In genomic region chr15:51658664-51659063, GRCh38 we compare ENCODE assay signal across 30 cellular contexts. TPM values are rescaled to one million over a fixed set of nuclear protein-coding genes. Genes with fewer than 3 reads are reported as not detected.
A peak's percentile ranks its signal among the peaks of the same experiment; 100 is the strongest.
DNase-seq lines count a peak whose midpoint lies in the region; ATAC-seq, FAIRE-seq and TF ChIP-seq lines count a peak whose summit lies in the region.
"Had no signal": no experiment of that assay in that cellular context is flagged by ENCODE, and none has a peak within 500 bp of the region (broad histone marks: within the 10 kb centered on the region; RNA-seq: fewer than 3 reads in every experiment).

No MANE protein-coding gene starts in this region.

- H3K27me3 ChIP-seq in MM.1S (replicated peaks; ENCODE audit: insufficient read depth, low read length) (no peaks in the 10 kb centered on the region), H1 (replicated peaks in 1 of 4; ENCODE audit: control insufficient read depth in 3 of 4, extremely low read depth in 1 of 4, insufficient read depth in 3 of 4, low read length in 3 of 4) (no peaks in the 10 kb centered on the region)
- H3K27me3 ChIP-seq in CD8-positive, alpha-beta T cell (ENCODE audit: insufficient read depth, low read length), result no peaks in the 10 kb centered on the region
- H3K27me3 ChIP-seq: body of pancreas, esophagus muscularis mucosa had no signal

- no peak overlapping the region for H2BK120ac ChIP-seq in H1 (replicated peaks; ENCODE audit: low read depth, low read length)

- H4K91ac ChIP-seq in H1 (replicated peaks; ENCODE audit: insufficient read length, low read length), result no peak overlapping the region

- H3K9me2 ChIP-seq in MM.1S (replicated peaks; ENCODE audit: insufficient read depth, low read length), result no peaks in the 10 kb centered on the region

- H3K36me3 Mint-ChIP-seq in CD8-positive, alpha-beta T cell, result no peaks in the 10 kb centered on the region
- H3K36me3 Mint-ChIP-seq: CD4-positive, CD25-positive, alpha-beta regulatory T cell; WTC11 had no signal

- H2BK20ac ChIP-seq in H1 (ENCODE audit: low read length), result no peak overlapping the region

- no peak overlapping the region for H3K4ac ChIP-seq in H1 (replicated peaks; ENCODE audit: insufficient read length, low read depth, low read length)

- no peak for TF ChIP-seq RAD21 in H1 (IDR thresholded peaks at IDR 0.05 in 1 of 2, conservative IDR thresholded peaks at IDR 0.05 in 1 of 2; ENCODE audit: low read depth in 2 of 2, low read length in 2 of 2)

- H3K79me1 ChIP-seq in H1 (ENCODE audit: low read depth, low read length), result no peaks in the 10 kb centered on the region

- H3K56ac ChIP-seq in H1 (replicated peaks; ENCODE audit: insufficient read length, low read depth, low read length), result no peak overlapping the region

- H3K9me3 Mint-ChIP-seq in CD8-positive, alpha-beta T cell, result no peaks in the 10 kb centered on the region
- H3K9me3 Mint-ChIP-seq: activated naive CD8-positive, alpha-beta T cell treated with anti-CD3 and anti-CD28 coated beads, Interleukin-2, amount 50 U/mL, for 24 hours; T-helper 2 cell treated with Interferon-gamma antibody and Interleukin-4, amounts not matched to agents 5 μg/mL and 100 μg/mL, for 36 hours had no signal

- H3K27ac ChIP-seq in MM.1S (ENCODE audit: low read length), result no peak overlapping the region
- H3K27ac ChIP-seq in H1 (ENCODE audit: low read depth, low read length), result no peak overlapping the region
- H3K27ac ChIP-seq in CD8-positive, alpha-beta T cell (ENCODE audit: low read depth, low read length), result no peak overlapping the region
- H3K27ac ChIP-seq: body of pancreas, esophagus muscularis mucosa, KMS-11, SK-N-MC, skin epidermis had no signal

- no peak overlapping the region for H2AK5ac ChIP-seq in H1 (ENCODE audit: low read depth, low read length)

- no peak overlapping the region for H3K18ac ChIP-seq in H1 (ENCODE audit: extremely low read depth, low read length)

- no peaks in the 10 kb centered on the region for H3F3A ChIP-seq in MM.1S (ENCODE audit: insufficient read depth, low read length)

- no peak for TF ChIP-seq EP300 in H1 (IDR thresholded peaks at IDR 0.05; ENCODE audit: borderline replicate concordance in 1 of 2, low read depth in 2 of 2, low read length in 2 of 2)

- no peak for TF ChIP-seq CTCF in GM12865 (IDR thresholded peaks at IDR 0.05; ENCODE audit: insufficient read depth, low read depth, low read length, missing control alignments)
- TF ChIP-seq CTCF in MM.1S (IDR thresholded peaks at IDR 0.05; ENCODE audit: low read length), result no peak
- no peak for TF ChIP-seq CTCF in H1 (IDR thresholded peaks at IDR 0.05; ENCODE audit: control extremely low read depth in 1 of 3, insufficient read depth in 1 of 3, low read depth in 1 of 3, low read length in 3 of 3)
- TF ChIP-seq CTCF in CD8-positive, alpha-beta T cell (IDR thresholded peaks at IDR 0.05), result no peak

- no peaks in the 10 kb centered on the region for H3K27me3 Mint-ChIP-seq in CD8-positive, alpha-beta T cell (ENCODE audit: low read depth)
- H3K27me3 Mint-ChIP-seq: activated naive CD8-positive, alpha-beta T cell treated with anti-CD3 and anti-CD28 coated beads, Interleukin-2, amount 50 U/mL, for 24 hours had no signal

- CTCF ChIA-PET in H1 (lab: Charles Lee; ENCODE audit: partially characterized antibody), result interaction anchor here (1.3 to 6.9 kb wide), 2 partner anchors 8 to 118 kb away, joined by 4 to 63 read pairs; no protein-coding TSS in a partner anchor
- CTCF ChIA-PET in CD8-positive, alpha-beta T cell (lab: Charles Lee), result interaction anchor here (2.0 to 4.0 kb wide), 2 partner anchors 9 to 117 kb away, joined by 7 to 33 read pairs; no protein-coding TSS in a partner anchor

- no peak overlapping the region for H3K9ac ChIP-seq in MM.1S (ENCODE audit: low read length)
- H3K9ac ChIP-seq in H1 (replicated peaks in 1 of 4; ENCODE audit: extremely low read depth in 1 of 4, low read depth in 3 of 4, low read length in 3 of 4), result no peak overlapping the region
- H3K9ac ChIP-seq: KMS-11 had no signal

- peak overlapping the region; percentile 28; the same call in 1 of the 2 replicates for H3K4me2 ChIP-seq in MM.1S (ENCODE audit: low read depth, low read length)
- no peak overlapping the region for H3K4me2 ChIP-seq in H1 (ENCODE audit: insufficient read depth in 1 of 2, low read depth in 2 of 2, low read length in 2 of 2)
- H3K4me2 ChIP-seq: KMS-11 had no signal

- peak; percentile 39 for FAIRE-seq in H1 (lab: Jason Lieb, UNC)
- FAIRE-seq: frontal cortex, keratinocyte, RCC 7860, urothelium cell line had no signal

- no peaks in the 10 kb centered on the region for H3K36me3 ChIP-seq in MM.1S (replicated peaks; ENCODE audit: insufficient read depth, low read length)
- no peaks in the 10 kb centered on the region for H3K36me3 ChIP-seq in H1 (ENCODE audit: control insufficient read depth in 2 of 4, insufficient read depth in 4 of 4, low read length in 3 of 4)
- no peaks in the 10 kb centered on the region for H3K36me3 ChIP-seq in CD8-positive, alpha-beta T cell (ENCODE audit: insufficient read depth, low read length)
- H3K36me3 ChIP-seq: esophagus muscularis mucosa had no signal

- no peak for ATAC-seq in CD8-positive, alpha-beta T cell
- ATAC-seq: activated naive CD8-positive, alpha-beta T cell treated with anti-CD3 and anti-CD28 coated beads, Interleukin-2, amount 50 U/mL, for 24 hours; body of pancreas; WTC11 had no signal

- intact Hi-C loops in CD8-positive, alpha-beta T cell (cut with DNase I, micrococcal nuclease), result loop anchor here in 1 of 2 experiments (5.0 kb wide), 1 partner anchor 229 kb away; no protein-coding TSS in a partner anchor

- H2AFZ ChIP-seq in MM.1S (ENCODE audit: low read length), result 0 out of 2 replicates have a peak overlapping the region, but pooled peaks have one; percentile 2
- H2AFZ ChIP-seq in H1 (ENCODE audit: low read length), result no peak overlapping the region

- no peak overlapping the region for H4K8ac ChIP-seq in H1 (ENCODE audit: extremely low read depth, insufficient read depth, low read length)

- H3K4me3 ChIP-seq in GM12865 (ENCODE audit: low read depth, low read length), result no peak overlapping the region
- peak overlapping the region; percentile 4; the same call in 1 of the 2 replicates for H3K4me3 ChIP-seq in MM.1S (ENCODE audit: low read length)
- no peak overlapping the region for H3K4me3 ChIP-seq in H1 (ENCODE audit: extremely low read depth in 1 of 4, insufficient read depth in 2 of 4, low read depth in 3 of 4, low read length in 4 of 4)
- no peak overlapping the region for H3K4me3 ChIP-seq in CD8-positive, alpha-beta T cell (ENCODE audit: low read depth, low read length)
- H3K4me3 ChIP-seq: body of pancreas, esophagus muscularis mucosa, lung, SK-N-MC, skin epidermis had no signal

- POLR2A ChIA-PET in H1 (lab: Charles Lee; ENCODE audit: partially characterized antibody), result no interaction called here
- POLR2A ChIA-PET in CD8-positive, alpha-beta T cell (lab: Charles Lee), result no interaction called here

- H3K79me2 ChIP-seq in MM.1S (ENCODE audit: low read length), result no peaks in the 10 kb centered on the region
- no peaks in the 10 kb centered on the region for H3K79me2 ChIP-seq in H1 (ENCODE audit: control insufficient read depth in 1 of 2, insufficient read depth in 2 of 2, low read length in 2 of 2)

- peak; percentile 5 for DNase-seq in GM12865 (ENCODE audit: low read depth)
- peak; percentile 76 for DNase-seq in MM.1S
- peak; percentile 74 for DNase-seq in NOMO-1 treated with DMSO at 0.1 percent for 48 hours (lab: John Stamatoyannopoulos, UW; ENCODE audit: unreplicated experiment)
- DNase-seq in H1 (ENCODE audit: low read depth in 1 of 2, low spot score in 2 of 2), result no peak
- DNase-seq in iPS-NIHi7 (ENCODE audit: extremely low spot score), result no peak
- DNase-seq in CD8-positive, alpha-beta T cell, result no peak
- no peak for DNase-seq in NCI-H524 (lab: John Stamatoyannopoulos, UW)
- DNase-seq: activated CD4-positive, alpha-beta T cell treated with anti-CD3 and anti-CD28 coated beads, Interleukin-2, amount 50 U/mL, for 4 hours; activated effector memory CD4-positive, alpha-beta T cell treated with anti-CD3 and anti-CD28 coated beads, Interleukin-2, amount 50 U/mL, for 16 hours; activated naive CD8-positive, alpha-beta T cell treated with anti-CD3 and anti-CD28 coated beads, Interleukin-2, amount 50 U/mL, for 24 hours; body of pancreas; DMS53; effector CD4-positive, alpha-beta T cell; GF-D8; NCI-H1417 treated with DMSO at 0.1 percent for 48 hours; stimulated activated CD4-positive, alpha-beta T cell treated with anti-CD3 and anti-CD28 coated beads, Interleukin-1b, Interleukin-23, amount 100 ng/mL, for 48 hours; substantia nigra had no signal

- H4K20me1 ChIP-seq in MM.1S (ENCODE audit: insufficient read depth, low read length) (no peaks in the 10 kb centered on the region), H1 (replicated peaks in 1 of 2; ENCODE audit: control insufficient read depth in 1 of 2, insufficient read depth in 2 of 2, low read length in 2 of 2) (no peaks in the 10 kb centered on the region)

- no peaks in the 10 kb centered on the region for H3K9me3 ChIP-seq in MM.1S (replicated peaks; ENCODE audit: insufficient read depth, low read length)
- H3K9me3 ChIP-seq in H1 (ENCODE audit: insufficient read depth in 2 of 2, low read depth in 1 of 2, low read length in 1 of 2), result no peaks in the 10 kb centered on the region
- no peaks in the 10 kb centered on the region for H3K9me3 ChIP-seq in CD8-positive, alpha-beta T cell (ENCODE audit: low read length)
- H3K9me3 ChIP-seq: body of pancreas, esophagus muscularis mucosa had no signal

- no peak overlapping the region for H3K4me3 Mint-ChIP-seq in CD8-positive, alpha-beta T cell
- H3K4me3 Mint-ChIP-seq: activated naive CD8-positive, alpha-beta T cell treated with anti-CD3 and anti-CD28 coated beads, Interleukin-2, amount 50 U/mL, for 24 hours; CD4-positive, CD25-positive, alpha-beta regulatory T cell; T-helper 2 cell treated with Interferon-gamma antibody and Interleukin-4, amounts not matched to agents 5 μg/mL and 100 μg/mL, for 36 hours; WTC11 had no signal

- no peak overlapping the region for H3K23ac ChIP-seq in H1 (ENCODE audit: insufficient read length)

- H3K23me2 ChIP-seq in H1 (ENCODE audit: low read depth, low read length), result no peaks in the 10 kb centered on the region

- H3K27ac Mint-ChIP-seq in CD8-positive, alpha-beta T cell, result no peak overlapping the region
- H3K27ac Mint-ChIP-seq: activated naive CD8-positive, alpha-beta T cell treated with anti-CD3 and anti-CD28 coated beads, Interleukin-2, amount 50 U/mL, for 24 hours; CD4-positive, CD25-positive, alpha-beta regulatory T cell; T-helper 2 cell treated with Interferon-gamma antibody and Interleukin-4, amounts not matched to agents 5 μg/mL and 100 μg/mL, for 36 hours; WTC11 had no signal

- H3K14ac ChIP-seq in H1 (ENCODE audit: insufficient read length), result no peak overlapping the region

- H3K4me1 ChIP-seq in MM.1S (ENCODE audit: low read length) (peaks cover 4% of the 10 kb centered on the region; the same call in 1 of the 2 replicates), H1 (replicated peaks in 1 of 4; ENCODE audit: control insufficient read depth in 3 of 4, insufficient read depth in 4 of 4, low read length in 3 of 4) (no peaks in the 10 kb centered on the region; a peak in 1 of 7 replicates)
- no peaks in the 10 kb centered on the region for H3K4me1 ChIP-seq in CD8-positive, alpha-beta T cell (ENCODE audit: insufficient read depth, low read length)
- H3K4me1 ChIP-seq: body of pancreas, esophagus muscularis mucosa had no signal

- no peak overlapping the region for H2BK15ac ChIP-seq in H1 (ENCODE audit: low read length)

- TF ChIP-seq POLR2A in H1 (IDR thresholded peaks at IDR 0.05; ENCODE audit: control extremely low read depth in 1 of 2, low read depth in 2 of 2, low read length in 2 of 2), result no peak

- no peaks in the 10 kb centered on the region for H3K4me1 Mint-ChIP-seq in CD8-positive, alpha-beta T cell (ENCODE audit: low read depth)
- H3K4me1 Mint-ChIP-seq: activated naive CD8-positive, alpha-beta T cell treated with anti-CD3 and anti-CD28 coated beads, Interleukin-2, amount 50 U/mL, for 24 hours; CD4-positive, CD25-positive, alpha-beta regulatory T cell had no signal

- no peak overlapping the region for H4K5ac ChIP-seq in H1 (ENCODE audit: insufficient read length, low read depth, low read length)

- no peak overlapping the region for H2BK5ac ChIP-seq in H1 (ENCODE audit: low read depth, low read length)

- H2BK12ac ChIP-seq in H1 (ENCODE audit: low read depth, low read length), result no peak overlapping the region

- WGBS in H1 (ENCODE audit: extremely low coverage in 1 of 2, insufficient coverage in 1 of 2, insufficient read length in 1 of 2, insufficient replicate concordance in 2 of 2, low coverage in 1 of 2, low lambda C conversion rate in 2 of 2, missing lambda C conversion rate in 1 of 2), 2 experiments, result 90% methylated on average over 3 of the region's 3 CpGs; no CpG with 5 or more reads in 1 of the 2 experiments

RNA-seq across cellular contexts. Expression of gene SCG3, which starts 22.6 kb away (rescaled TPM):
- total RNA-seq in H1 (2021; fragmentation: NEBNext Ultra II Directional; extraction: Animal tissue kit (Norgen Biotek cat#: 25700)), result 42.4 and 45.9 TPM in 2 replicates
- polyA plus RNA-seq in H1 (2011; rRNA removed), result 2.3 and 5.2 TPM in 2 replicates
- polyA plus RNA-seq in H1 (2011; cell fraction: cytosol; rRNA removed), result 7.0 TPM
- 4.2 TPM for polyA plus RNA-seq in H1 (2011; cell fraction: nucleus; rRNA removed)
- 19.2 to 36.5 TPM (median 23.0 TPM) in 4 replicates for polyA plus RNA-seq in H1 (2012, experiment 1 of 2)
- polyA plus RNA-seq in H1 (2012, experiment 2 of 2), result 2.9 TPM
- 86.8 TPM for polyA plus RNA-seq in H1 (2013, experiment 1 of 2)
- 99.2 TPM for polyA plus RNA-seq in H1 (2013, experiment 2 of 2)
- 4.9 and 8.3 TPM in 2 replicates for polyA minus RNA-seq in H1 (2011; rRNA and poly(A)+ RNA removed)
- 6.2 TPM for polyA minus RNA-seq in H1 (2011; cell fraction: cytosol; rRNA and poly(A)+ RNA removed)
- 19.6 TPM for polyA minus RNA-seq in H1 (2011; cell fraction: nucleus; rRNA and poly(A)+ RNA removed)
- total RNA-seq in CD8-positive, alpha-beta T cell, result not detected
- total RNA-seq: CD4-positive, CD25-positive, alpha-beta regulatory T cell; chondrocyte had no signal
- polyA plus RNA-seq: CD4-positive, CD25-positive, alpha-beta regulatory T cell; keratinocyte had no signal

RNA-seq across cellular contexts. Expression of gene DMXL2, which starts 36.1 kb away (rescaled TPM):
- total RNA-seq in H1 (2021; fragmentation: NEBNext Ultra II Directional; extraction: Animal tissue kit (Norgen Biotek cat#: 25700)), result 10.6 and 11.4 TPM in 2 replicates
- 5.9 and 9.5 TPM in 2 replicates for polyA plus RNA-seq in H1 (2011; rRNA removed)
- 8.8 TPM for polyA plus RNA-seq in H1 (2011; cell fraction: cytosol; rRNA removed)
- 6.1 TPM for polyA plus RNA-seq in H1 (2011; cell fraction: nucleus; rRNA removed)
- polyA plus RNA-seq in H1 (2012, experiment 1 of 2), result 7.9 to 10.5 TPM (median 8.9 TPM) in 4 replicates
- polyA plus RNA-seq in H1 (2012, experiment 2 of 2), result 0.46 TPM
- polyA plus RNA-seq in H1 (2013, experiment 1 of 2), result 4.3 TPM
- 3.5 TPM for polyA plus RNA-seq in H1 (2013, experiment 2 of 2)
- 12.4 and 12.5 TPM in 2 replicates for polyA minus RNA-seq in H1 (2011; rRNA and poly(A)+ RNA removed)
- polyA minus RNA-seq in H1 (2011; cell fraction: cytosol; rRNA and poly(A)+ RNA removed), result 11.0 TPM
- 17.8 TPM for polyA minus RNA-seq in H1 (2011; cell fraction: nucleus; rRNA and poly(A)+ RNA removed)
- 1 to 10 TPM; 3.3 to 3.6 TPM for total RNA-seq in CD8-positive, alpha-beta T cell

Comparison
In these comparisons a context has a peak if more than half of its experiments do, and no peak if none do; other contexts are left out.
1. DNase-seq: peak in GM12865 (single experiment), MM.1S (single experiment) and NOMO-1 treated with DMSO at 0.1 percent for 48 hours (single experiment); none in H1 (0 of 2), iPS-NIHi7 (single experiment), CD8-positive, alpha-beta T cell (0 of 7) and NCI-H524 (0 of 2).
2. RNA of gene SCG3, which starts 22.6 kb away (total RNA-seq): 42.4 to 45.9 TPM in H1; not detected in CD8-positive, alpha-beta T cell; every median in the first group is over 10 times any median in the second.